10 cellular contexts compared by ENCODE assay signal in the genomic region with DNA sequence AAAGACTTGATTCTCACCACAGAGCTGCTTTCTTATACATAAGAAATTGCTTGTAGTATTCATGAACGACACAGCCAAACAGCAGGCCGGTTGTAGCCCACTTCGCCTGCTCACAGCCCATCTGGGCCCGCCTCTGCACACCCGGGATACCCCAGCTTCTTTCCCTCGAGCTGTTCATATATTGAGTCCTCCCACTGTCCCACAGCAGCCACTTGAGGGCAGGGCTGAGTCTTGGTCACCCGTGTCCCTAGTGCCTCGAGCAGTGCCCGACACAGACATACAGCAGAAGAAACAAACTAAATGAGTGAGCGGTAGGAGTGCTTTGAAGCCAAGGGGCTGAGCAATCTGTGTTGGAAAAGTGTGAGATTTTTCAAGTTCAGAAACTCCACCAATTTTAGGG.
A peak's percentile ranks its signal among the peaks of the same experiment; 100 is the strongest.
DNase-seq lines count a peak whose midpoint lies in the region; ATAC-seq, FAIRE-seq and TF ChIP-seq lines count a peak whose summit lies in the region.
"Had no signal": no experiment of that assay in that cellular context is flagged by ENCODE, and none has a peak within 500 bp of the region (broad histone marks: within the 10 kb centered on the region; RNA-seq: fewer than 3 reads in every experiment).

No MANE protein-coding gene starts in this region.

- whole genome bisulfite sequencing in small intestine, 3 donors = 63 to 73% (median 67%) methylated on average over 10 of the region's 10 CpGs

- no peaks in the 10 kb centered on the region for H3F3A ChIP-seq in GM23338 (replicated peaks; ENCODE audit: low read depth)

- H3K27ac ChIP-seq in GM23338 (ENCODE audit: low read depth) = no peak overlapping the region
- peak overlapping the region; percentile 51; the same call in 1 of the 2 replicates for H3K27ac ChIP-seq in SK-N-MC
- no peak overlapping the region for H3K27ac ChIP-seq in cardiac muscle cell
- H3K27ac ChIP-seq in gastrocnemius medialis = peak overlapping the region; percentile 22 to 51 (median 32)
- no peak overlapping the region for H3K27ac ChIP-seq in small intestine (ENCODE audit: low read depth in 1 of 2, low read length in 1 of 2)
- H3K27ac ChIP-seq: prostate gland had no signal

- no peaks in the 10 kb centered on the region for H3K9me2 ChIP-seq in GM23338 (ENCODE audit: insufficient read depth)

- H4K20me1 ChIP-seq in GM23338 (replicated peaks; ENCODE audit: insufficient read depth) = no peaks in the 10 kb centered on the region

- peak; percentile 54 for DNase-seq in GM23338 (ENCODE audit: low spot score)
- DNase-seq in SK-N-MC (ENCODE audit: low read depth, low spot score) = no peak
- DNase-seq in cardiac muscle cell (ENCODE audit: low read depth in 1 of 2, low spot score in 1 of 2) = peak in 1 of 2 donors; percentile 31
- DNase-seq in gastrocnemius medialis = peak in 1 of 2 donors; percentile 60
- DNase-seq in NCI-H2196 (lab: John Stamatoyannopoulos, UW; ENCODE audit: unreplicated experiment) = no peak
- DNase-seq in ureter (ENCODE audit: low spot score) = no peak
- DNase-seq in small intestine = no peak
- DNase-seq: NCI-H510A treated with DMSO at 0.1 percent for 48 hours had no signal

- ATAC-seq in GM23338 (peak; percentile 83), gastrocnemius medialis (peak; percentile 23 to 70), GM21526 (IDR thresholded peaks at IDR 0.05; ENCODE audit: low FRiP score, unreplicated experiment) (no peak)

- intact Hi-C loops in gastrocnemius medialis (cut with DNase I; ENCODE audit: low total_unique reads) = loop anchor here (2.0 kb wide), 1 partner anchor 124 kb away; no protein-coding TSS in a partner anchor

- H3K36me3 Mint-ChIP-seq in GM23338 (ENCODE audit: low read depth) = no peaks in the 10 kb centered on the region

- H3K4me3 ChIP-seq in GM23338 = no peak overlapping the region
- H3K4me3 ChIP-seq in SK-N-MC = no peak overlapping the region
- H3K4me3 ChIP-seq in cardiac muscle cell = no peak overlapping the region
- no peak overlapping the region for H3K4me3 ChIP-seq in gastrocnemius medialis
- H3K4me3 ChIP-seq in small intestine (ENCODE audit: low read depth in 1 of 2, low read length in 2 of 2) = no peak overlapping the region
- H3K4me3 ChIP-seq: prostate gland had no signal

- H3K27ac Mint-ChIP-seq in GM23338 = no peak overlapping the region

- peaks cover 9% of the 10 kb centered on the region; the same call in 2 of the 3 replicates for H3K4me1 Mint-ChIP-seq in GM23338

- no peaks in the 10 kb centered on the region for H3K79me2 ChIP-seq in GM23338 (replicated peaks; ENCODE audit: insufficient read depth)

- H3K9me3 Mint-ChIP-seq in GM23338 = no peaks in the 10 kb centered on the region; the same call in 2 of the 3 replicates

- H3K4me1 ChIP-seq in GM23338 (ENCODE audit: insufficient read depth) (no peaks in the 10 kb centered on the region), cardiac muscle cell (ENCODE audit: low read depth) (no peaks in the 10 kb centered on the region), gastrocnemius medialis (peaks cover 0 to 12% of the 10 kb centered on the region in 2 donors), small intestine (ENCODE audit: control insufficient read depth in 2 of 2, insufficient read depth in 1 of 2, low read depth in 1 of 2, low read length in 1 of 2) (no peaks in the 10 kb centered on the region)
- H3K4me1 ChIP-seq: prostate gland had no signal

- no peak overlapping the region for H3K4me2 ChIP-seq in GM23338

- TF ChIP-seq POLR2A in gastrocnemius medialis (IDR thresholded peaks at IDR 0.05) = no peak

- in situ Hi-C loops in gastrocnemius medialis (cut with MboI; ENCODE audit: low sequenced_read_pairs in 4 of 4) = no loop called here

- H3K27me3 Mint-ChIP-seq in GM23338 (ENCODE audit: insufficient read depth, low read depth, poor library complexity) = peaks cover 5% of the 10 kb centered on the region

- no peaks in the 10 kb centered on the region for H3K27me3 ChIP-seq in GM23338 (ENCODE audit: insufficient read depth)
- H3K27me3 ChIP-seq in cardiac muscle cell = no peaks in the 10 kb centered on the region
- no peaks in the 10 kb centered on the region for H3K27me3 ChIP-seq in gastrocnemius medialis
- no peaks in the 10 kb centered on the region for H3K27me3 ChIP-seq in small intestine (ENCODE audit: control insufficient read depth in 2 of 2, insufficient read depth in 2 of 2, low read length in 2 of 2)

- H3K36me3 ChIP-seq in GM23338 (ENCODE audit: insufficient read depth) = no peaks in the 10 kb centered on the region
- H3K36me3 ChIP-seq in SK-N-MC (ENCODE audit: insufficient read depth, low read length) = no peaks in the 10 kb centered on the region
- H3K36me3 ChIP-seq in cardiac muscle cell = no peaks in the 10 kb centered on the region
- no peaks in the 10 kb centered on the region for H3K36me3 ChIP-seq in gastrocnemius medialis
- no peaks in the 10 kb centered on the region for H3K36me3 ChIP-seq in small intestine (ENCODE audit: control insufficient read depth in 2 of 2, insufficient read depth in 2 of 2, low read length in 2 of 2)
- H3K36me3 ChIP-seq: prostate gland had no signal

- H3K9me3 ChIP-seq in SK-N-MC (ENCODE audit: low read depth, low read length) (no peaks in the 10 kb centered on the region), cardiac muscle cell (ENCODE audit: low read depth) (no peaks in the 10 kb centered on the region), gastrocnemius medialis (no peaks in the 10 kb centered on the region), small intestine (ENCODE audit: control insufficient read depth, low read depth) (no peaks in the 10 kb centered on the region)
- H3K9me3 ChIP-seq: prostate gland had no signal

- no peak for FAIRE-seq in small intestine (lab: Jason Lieb, UNC)

- no peak overlapping the region for H3K4me3 Mint-ChIP-seq in GM23338

- TF ChIP-seq CTCF in GM23338 (conservative IDR thresholded peaks at IDR 0.05; ENCODE audit: low read depth in 2 of 2) = peak; percentile 35 to 65
- peak; percentile 30 for TF ChIP-seq CTCF in cardiac muscle cell (IDR thresholded peaks at IDR 0.05; ENCODE audit: low read depth, low read length)
- peak; percentile 22 to 54 (median 35) for TF ChIP-seq CTCF in gastrocnemius medialis (IDR thresholded peaks at IDR 0.05 in 4 of 5, conservative IDR thresholded peaks at IDR 0.05 in 1 of 5)

- no peak overlapping the region for H2AFZ ChIP-seq in GM23338

- H3K9ac ChIP-seq in SK-N-MC (ENCODE audit: insufficient read length) = no peak overlapping the region

TF ChIP-seq in GM23338, 12 proteins besides CTCF, POLR2A, EP300 and RAD21 (continues in another document):
- no peak for TF ChIP-seq POLR2AphosphoS5 (IDR thresholded peaks at IDR 0.05; ENCODE audit: low read depth)
- TF ChIP-seq ZNF462 (CRISPR knock-in tag; IDR thresholded peaks at IDR 0.05) = no peak

Comparison
In these comparisons a context has a peak if more than half of its experiments do, and no peak if none do; other contexts are left out.
1. H3K27ac ChIP-seq: peak in SK-N-MC (single experiment) and gastrocnemius medialis (4 of 4); none in GM23338 (single experiment), cardiac muscle cell (single experiment) and small intestine (0 of 2).
2. Peak in every context shown above with its lines, with median percentiles within 50 percentile points of each other: CTCF ChIP-seq.